In genomic region chr11:76280151-76280881, GRCh38 we compare ENCODE assay signal across 1 cellular context.
TF ChIP-seq lines count a peak whose summit lies in the region.

No MANE protein-coding gene starts in this region.

TF ChIP-seq in GM23338, 12 proteins besides CTCF, POLR2A, EP300 and RAD21 (continued from another document):
- TF ChIP-seq ZNF331 (CRISPR knock-in tag; IDR thresholded peaks at IDR 0.05; ENCODE audit: low read depth) (no peak), REST (IDR thresholded peaks at IDR 0.05; ENCODE audit: unreplicated experiment) (no peak)
